In the genomic region with DNA sequence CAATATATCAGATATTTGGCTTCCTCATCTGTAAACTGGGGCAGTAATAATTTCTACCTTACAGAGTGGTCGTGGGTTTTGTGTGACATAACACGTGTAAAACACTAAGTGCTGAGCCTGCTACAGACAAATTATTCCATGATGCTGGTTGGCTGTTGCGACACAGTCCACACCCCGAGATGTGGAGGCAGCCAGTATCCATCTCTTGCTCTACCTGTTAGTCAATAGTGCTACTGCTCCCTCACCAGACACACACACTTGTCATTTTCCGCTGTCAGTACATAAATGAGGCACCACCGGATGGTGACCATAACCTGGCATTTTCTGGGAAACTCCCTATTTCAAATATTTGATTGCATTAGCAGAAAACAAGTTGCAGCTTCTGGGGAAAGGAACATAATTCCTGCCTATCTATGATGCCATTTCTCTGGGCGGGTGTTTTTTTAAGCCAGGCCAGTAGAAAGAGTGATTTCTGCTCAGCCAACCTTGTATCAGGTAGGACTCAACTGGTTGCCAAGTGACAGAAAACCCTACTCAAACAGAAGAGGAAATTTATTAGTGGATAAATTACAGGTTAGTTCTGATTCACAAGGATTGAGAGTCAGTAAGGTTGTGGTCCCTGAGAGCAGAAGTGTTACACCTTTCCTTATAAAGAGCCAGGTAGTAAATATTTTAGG, we compare ENCODE assay signal across 1 cellular context.
TF ChIP-seq lines count a peak whose summit lies in the region.

No MANE protein-coding gene starts in this region.

TF ChIP-seq in HepG2, 621 proteins besides CTCF, POLR2A, EP300 and RAD21 (continued from another document and continues in another):
- TF ChIP-seq, protein P1, sequence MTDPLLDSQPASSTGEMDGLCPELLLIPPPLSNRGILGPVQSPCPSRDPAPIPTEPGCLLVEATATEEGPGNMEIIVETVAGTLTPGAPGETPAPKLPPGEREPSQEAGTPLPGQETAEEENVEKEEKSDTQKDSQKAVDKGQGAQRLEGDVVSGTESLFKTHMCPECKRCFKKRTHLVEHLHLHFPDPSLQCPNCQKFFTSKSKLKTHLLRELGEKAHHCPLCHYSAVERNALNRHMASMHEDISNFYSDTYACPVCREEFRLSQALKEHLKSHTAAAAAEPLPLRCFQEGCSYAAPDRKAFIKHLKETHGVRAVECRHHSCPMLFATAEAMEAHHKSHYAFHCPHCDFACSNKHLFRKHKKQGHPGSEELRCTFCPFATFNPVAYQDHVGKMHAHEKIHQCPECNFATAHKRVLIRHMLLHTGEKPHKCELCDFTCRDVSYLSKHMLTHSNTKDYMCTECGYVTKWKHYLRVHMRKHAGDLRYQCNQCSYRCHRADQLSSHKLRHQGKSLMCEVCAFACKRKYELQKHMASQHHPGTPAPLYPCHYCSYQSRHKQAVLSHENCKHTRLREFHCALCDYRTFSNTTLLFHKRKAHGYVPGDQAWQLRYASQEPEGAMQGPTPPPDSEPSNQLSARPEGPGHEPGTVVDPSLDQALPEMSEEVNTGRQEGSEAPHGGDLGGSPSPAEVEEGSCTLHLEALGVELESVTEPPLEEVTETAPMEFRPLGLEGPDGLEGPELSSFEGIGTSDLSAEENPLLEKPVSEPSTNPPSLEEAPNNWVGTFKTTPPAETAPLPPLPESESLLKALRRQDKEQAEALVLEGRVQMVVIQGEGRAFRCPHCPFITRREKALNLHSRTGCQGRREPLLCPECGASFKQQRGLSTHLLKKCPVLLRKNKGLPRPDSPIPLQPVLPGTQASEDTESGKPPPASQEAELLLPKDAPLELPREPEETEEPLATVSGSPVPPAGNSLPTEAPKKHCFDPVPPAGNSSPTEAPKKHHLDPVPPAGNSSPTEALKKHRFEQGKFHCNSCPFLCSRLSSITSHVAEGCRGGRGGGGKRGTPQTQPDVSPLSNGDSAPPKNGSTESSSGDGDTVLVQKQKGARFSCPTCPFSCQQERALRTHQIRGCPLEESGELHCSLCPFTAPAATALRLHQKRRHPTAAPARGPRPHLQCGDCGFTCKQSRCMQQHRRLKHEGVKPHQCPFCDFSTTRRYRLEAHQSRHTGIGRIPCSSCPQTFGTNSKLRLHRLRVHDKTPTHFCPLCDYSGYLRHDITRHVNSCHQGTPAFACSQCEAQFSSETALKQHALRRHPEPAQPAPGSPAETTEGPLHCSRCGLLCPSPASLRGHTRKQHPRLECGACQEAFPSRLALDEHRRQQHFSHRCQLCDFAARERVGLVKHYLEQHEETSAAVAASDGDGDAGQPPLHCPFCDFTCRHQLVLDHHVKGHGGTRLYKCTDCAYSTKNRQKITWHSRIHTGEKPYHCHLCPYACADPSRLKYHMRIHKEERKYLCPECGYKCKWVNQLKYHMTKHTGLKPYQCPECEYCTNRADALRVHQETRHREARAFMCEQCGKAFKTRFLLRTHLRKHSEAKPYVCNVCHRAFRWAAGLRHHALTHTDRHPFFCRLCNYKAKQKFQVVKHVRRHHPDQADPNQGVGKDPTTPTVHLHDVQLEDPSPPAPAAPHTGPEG (CRISPR knock-in tag; IDR thresholded peaks at IDR 0.05) = no peak
- TF ChIP-seq NFKBIZ (CRISPR knock-in tag; IDR thresholded peaks at IDR 0.05) = no peak
- TF ChIP-seq POGZ (CRISPR knock-in tag; IDR thresholded peaks at IDR 0.05) = no peak
- TF ChIP-seq, protein P2, sequence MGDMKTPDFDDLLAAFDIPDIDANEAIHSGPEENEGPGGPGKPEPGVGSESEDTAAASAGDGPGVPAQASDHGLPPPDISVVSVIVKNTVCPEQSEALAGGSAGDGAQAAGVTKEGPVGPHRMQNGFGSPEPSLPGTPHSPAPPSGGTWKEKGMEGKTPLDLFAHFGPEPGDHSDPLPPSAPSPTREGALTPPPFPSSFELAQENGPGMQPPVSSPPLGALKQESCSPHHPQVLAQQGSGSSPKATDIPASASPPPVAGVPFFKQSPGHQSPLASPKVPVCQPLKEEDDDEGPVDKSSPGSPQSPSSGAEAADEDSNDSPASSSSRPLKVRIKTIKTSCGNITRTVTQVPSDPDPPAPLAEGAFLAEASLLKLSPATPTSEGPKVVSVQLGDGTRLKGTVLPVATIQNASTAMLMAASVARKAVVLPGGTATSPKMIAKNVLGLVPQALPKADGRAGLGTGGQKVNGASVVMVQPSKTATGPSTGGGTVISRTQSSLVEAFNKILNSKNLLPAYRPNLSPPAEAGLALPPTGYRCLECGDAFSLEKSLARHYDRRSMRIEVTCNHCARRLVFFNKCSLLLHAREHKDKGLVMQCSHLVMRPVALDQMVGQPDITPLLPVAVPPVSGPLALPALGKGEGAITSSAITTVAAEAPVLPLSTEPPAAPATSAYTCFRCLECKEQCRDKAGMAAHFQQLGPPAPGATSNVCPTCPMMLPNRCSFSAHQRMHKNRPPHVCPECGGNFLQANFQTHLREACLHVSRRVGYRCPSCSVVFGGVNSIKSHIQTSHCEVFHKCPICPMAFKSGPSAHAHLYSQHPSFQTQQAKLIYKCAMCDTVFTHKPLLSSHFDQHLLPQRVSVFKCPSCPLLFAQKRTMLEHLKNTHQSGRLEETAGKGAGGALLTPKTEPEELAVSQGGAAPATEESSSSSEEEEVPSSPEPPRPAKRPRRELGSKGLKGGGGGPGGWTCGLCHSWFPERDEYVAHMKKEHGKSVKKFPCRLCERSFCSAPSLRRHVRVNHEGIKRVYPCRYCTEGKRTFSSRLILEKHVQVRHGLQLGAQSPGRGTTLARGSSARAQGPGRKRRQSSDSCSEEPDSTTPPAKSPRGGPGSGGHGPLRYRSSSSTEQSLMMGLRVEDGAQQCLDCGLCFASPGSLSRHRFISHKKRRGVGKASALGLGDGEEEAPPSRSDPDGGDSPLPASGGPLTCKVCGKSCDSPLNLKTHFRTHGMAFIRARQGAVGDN (CRISPR knock-in tag; IDR thresholded peaks at IDR 0.05) = no peak
- TF ChIP-seq, protein P3, sequence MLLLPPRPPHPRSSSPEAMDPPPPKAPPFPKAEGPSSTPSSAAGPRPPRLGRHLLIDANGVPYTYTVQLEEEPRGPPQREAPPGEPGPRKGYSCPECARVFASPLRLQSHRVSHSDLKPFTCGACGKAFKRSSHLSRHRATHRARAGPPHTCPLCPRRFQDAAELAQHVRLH (CRISPR knock-in tag; IDR thresholded peaks at IDR 0.05; ENCODE audit: borderline replicate concordance, low read depth) = no peak
- TF ChIP-seq, protein P4, sequence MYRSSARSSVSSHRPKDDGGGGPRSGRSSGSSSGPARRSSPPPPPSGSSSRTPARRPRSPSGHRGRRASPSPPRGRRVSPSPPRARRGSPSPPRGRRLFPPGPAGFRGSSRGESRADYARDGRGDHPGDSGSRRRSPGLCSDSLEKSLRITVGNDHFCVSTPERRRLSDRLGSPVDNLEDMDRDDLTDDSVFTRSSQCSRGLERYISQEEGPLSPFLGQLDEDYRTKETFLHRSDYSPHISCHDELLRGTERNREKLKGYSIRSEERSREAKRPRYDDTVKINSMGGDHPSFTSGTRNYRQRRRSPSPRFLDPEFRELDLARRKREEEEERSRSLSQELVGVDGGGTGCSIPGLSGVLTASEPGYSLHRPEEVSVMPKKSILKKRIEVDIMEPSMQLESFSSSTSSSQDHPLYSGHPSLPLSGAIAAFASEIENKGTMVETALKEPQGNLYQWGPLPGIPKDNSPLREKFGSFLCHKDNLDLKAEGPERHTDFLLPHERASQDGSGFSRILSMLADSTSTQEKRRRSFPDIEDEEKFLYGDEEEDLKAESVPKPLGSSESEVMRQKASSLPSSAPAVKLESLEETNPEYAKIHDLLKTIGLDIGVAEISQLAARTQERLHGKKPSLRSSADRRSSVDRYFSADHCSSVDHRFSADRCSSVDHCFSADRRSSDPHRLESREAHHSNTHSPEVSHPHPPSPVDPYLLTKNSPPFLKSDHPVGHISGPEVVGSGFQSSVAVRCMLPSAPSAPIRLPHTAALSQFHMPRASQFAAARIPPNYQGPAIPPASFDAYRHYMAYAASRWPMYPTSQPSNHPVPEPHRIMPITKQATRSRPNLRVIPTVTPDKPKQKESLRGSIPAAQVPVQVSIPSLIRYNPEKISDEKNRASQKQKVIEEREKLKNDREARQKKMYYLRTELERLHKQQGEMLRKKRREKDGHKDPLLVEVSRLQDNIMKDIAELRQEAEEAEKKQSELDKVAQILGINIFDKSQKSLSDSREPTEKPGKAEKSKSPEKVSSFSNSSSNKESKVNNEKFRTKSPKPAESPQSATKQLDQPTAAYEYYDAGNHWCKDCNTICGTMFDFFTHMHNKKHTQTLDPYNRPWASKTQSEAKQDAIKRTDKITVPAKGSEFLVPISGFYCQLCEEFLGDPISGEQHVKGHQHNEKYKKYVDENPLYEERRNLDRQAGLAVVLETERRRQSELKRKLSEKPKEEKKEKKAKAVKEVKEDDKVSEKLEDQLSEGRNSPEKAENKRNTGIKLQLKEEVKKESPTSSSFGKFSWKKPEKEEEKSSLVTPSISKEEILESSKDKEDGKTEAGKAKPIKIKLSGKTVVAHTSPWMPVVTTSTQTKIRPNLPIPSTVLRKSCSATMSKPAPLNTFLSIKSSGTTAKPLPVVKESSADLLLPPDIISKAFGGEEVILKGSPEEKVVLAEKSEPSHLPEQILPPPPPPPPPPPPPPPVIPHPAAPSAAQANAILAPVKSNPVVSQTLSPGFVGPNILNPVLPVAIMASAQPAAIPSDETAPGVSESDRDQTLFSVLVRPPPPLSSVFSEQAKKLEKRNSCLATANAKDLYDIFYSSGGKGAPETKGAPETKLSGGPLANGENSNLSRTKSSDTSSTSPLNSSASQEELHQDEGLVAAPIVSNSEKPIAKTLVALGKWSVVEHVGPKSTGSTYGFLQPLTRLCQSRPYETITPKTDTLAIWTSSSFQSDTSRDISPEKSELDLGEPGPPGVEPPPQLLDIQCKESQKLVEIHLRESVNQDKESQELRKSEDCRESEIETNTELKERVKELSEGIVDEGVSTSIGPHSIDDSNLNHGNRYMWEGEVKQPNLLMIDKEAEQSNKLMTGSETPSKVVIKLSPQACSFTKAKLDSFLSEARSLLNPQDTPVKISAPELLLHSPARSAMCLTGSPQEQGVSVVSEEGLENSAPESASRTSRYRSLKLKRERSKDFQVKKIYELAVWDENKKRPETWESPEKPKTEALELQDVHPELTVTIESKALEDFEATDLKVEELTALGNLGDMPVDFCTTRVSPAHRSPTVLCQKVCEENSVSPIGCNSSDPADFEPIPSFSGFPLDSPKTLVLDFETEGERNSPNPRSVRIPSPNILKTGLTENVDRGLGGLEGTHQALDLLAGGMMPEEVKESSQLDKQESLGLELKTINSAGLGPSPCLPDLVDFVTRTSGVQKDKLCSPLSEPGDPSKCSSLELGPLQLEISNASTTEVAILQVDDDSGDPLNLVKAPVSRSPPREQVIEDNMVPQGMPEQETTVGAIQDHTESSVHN (CRISPR knock-in tag; IDR thresholded peaks at IDR 0.05) = no peak
- 0 out of 2 replicates have a peak, but pooled peaks have one; percentile 25 for TF ChIP-seq KDM1A (CRISPR knock-in tag; IDR thresholded peaks at IDR 0.05)
- peak; percentile 81; the same call in 1 of the 2 replicates for TF ChIP-seq ZNF7 (CRISPR knock-in tag; IDR thresholded peaks at IDR 0.05)
- TF ChIP-seq, protein P5, sequence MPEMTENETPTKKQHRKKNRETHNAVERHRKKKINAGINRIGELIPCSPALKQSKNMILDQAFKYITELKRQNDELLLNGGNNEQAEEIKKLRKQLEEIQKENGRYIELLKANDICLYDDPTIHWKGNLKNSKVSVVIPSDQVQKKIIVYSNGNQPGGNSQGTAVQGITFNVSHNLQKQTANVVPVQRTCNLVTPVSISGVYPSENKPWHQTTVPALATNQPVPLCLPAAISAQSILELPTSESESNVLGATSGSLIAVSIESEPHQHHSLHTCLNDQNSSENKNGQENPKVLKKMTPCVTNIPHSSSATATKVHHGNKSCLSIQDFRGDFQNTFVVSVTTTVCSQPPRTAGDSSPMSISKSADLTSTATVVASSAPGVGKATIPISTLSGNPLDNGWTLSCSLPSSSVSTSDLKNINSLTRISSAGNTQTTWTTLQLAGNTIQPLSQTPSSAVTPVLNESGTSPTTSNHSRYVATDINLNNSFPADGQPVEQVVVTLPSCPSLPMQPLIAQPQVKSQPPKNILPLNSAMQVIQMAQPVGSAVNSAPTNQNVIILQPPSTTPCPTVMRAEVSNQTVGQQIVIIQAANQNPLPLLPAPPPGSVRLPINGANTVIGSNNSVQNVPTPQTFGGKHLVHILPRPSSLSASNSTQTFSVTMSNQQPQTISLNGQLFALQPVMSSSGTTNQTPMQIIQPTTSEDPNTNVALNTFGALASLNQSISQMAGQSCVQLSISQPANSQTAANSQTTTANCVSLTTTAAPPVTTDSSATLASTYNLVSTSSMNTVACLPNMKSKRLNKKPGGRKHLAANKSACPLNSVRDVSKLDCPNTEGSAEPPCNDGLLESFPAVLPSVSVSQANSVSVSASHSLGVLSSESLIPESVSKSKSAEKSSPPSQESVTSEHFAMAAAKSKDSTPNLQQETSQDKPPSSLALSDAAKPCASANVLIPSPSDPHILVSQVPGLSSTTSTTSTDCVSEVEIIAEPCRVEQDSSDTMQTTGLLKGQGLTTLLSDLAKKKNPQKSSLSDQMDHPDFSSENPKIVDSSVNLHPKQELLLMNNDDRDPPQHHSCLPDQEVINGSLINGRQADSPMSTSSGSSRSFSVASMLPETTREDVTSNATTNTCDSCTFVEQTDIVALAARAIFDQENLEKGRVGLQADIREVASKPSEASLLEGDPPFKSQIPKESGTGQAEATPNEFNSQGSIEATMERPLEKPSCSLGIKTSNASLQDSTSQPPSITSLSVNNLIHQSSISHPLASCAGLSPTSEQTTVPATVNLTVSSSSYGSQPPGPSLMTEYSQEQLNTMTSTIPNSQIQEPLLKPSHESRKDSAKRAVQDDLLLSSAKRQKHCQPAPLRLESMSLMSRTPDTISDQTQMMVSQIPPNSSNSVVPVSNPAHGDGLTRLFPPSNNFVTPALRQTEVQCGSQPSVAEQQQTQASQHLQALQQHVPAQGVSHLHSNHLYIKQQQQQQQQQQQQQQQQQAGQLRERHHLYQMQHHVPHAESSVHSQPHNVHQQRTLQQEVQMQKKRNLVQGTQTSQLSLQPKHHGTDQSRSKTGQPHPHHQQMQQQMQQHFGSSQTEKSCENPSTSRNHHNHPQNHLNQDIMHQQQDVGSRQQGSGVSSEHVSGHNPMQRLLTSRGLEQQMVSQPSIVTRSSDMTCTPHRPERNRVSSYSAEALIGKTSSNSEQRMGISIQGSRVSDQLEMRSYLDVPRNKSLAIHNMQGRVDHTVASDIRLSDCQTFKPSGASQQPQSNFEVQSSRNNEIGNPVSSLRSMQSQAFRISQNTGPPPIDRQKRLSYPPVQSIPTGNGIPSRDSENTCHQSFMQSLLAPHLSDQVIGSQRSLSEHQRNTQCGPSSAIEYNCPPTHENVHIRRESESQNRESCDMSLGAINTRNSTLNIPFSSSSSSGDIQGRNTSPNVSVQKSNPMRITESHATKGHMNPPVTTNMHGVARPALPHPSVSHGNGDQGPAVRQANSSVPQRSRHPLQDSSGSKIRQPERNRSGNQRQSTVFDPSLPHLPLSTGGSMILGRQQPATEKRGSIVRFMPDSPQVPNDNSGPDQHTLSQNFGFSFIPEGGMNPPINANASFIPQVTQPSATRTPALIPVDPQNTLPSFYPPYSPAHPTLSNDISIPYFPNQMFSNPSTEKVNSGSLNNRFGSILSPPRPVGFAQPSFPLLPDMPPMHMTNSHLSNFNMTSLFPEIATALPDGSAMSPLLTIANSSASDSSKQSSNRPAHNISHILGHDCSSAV (CRISPR knock-in tag; IDR thresholded peaks at IDR 0.05; ENCODE audit: borderline replicate concordance) = no peak
- no peak for TF ChIP-seq PAF1 (CRISPR knock-in tag; IDR thresholded peaks at IDR 0.05)
- TF ChIP-seq MYNN (CRISPR knock-in tag; IDR thresholded peaks at IDR 0.05; ENCODE audit: low read depth) = no peak
- no peak for TF ChIP-seq RARG (CRISPR knock-in tag; IDR thresholded peaks at IDR 0.05; ENCODE audit: low read depth)
- TF ChIP-seq HCFC1 (IDR thresholded peaks at IDR 0.05; ENCODE audit: low read depth, low read length) = no peak
- no peak for TF ChIP-seq MTA3 (CRISPR knock-in tag; IDR thresholded peaks at IDR 0.05)
- 0 out of 2 replicates have a peak, but pooled peaks have one; percentile 6 for TF ChIP-seq ZNF292 (CRISPR knock-in tag; IDR thresholded peaks at IDR 0.05; ENCODE audit: borderline replicate concordance, low read depth)
- no peak for TF ChIP-seq YEATS4 (CRISPR knock-in tag; IDR thresholded peaks at IDR 0.05; ENCODE audit: borderline replicate concordance)
- no peak for TF ChIP-seq TEAD2 (CRISPR knock-in tag; IDR thresholded peaks at IDR 0.05)
- TF ChIP-seq ZNF569 (CRISPR knock-in tag; IDR thresholded peaks at IDR 0.05; ENCODE audit: borderline replicate concordance) = no peak
